Comparison of ENCODE assay signal across 8 cellular contexts in genomic region chr3:34683851-34684250, GRCh38.
DNase-seq lines count a peak whose midpoint lies in the region; ATAC-seq and TF ChIP-seq lines count a peak whose summit lies in the region.

No MANE protein-coding gene starts in this region.

- no peaks in the 10 kb centered on the region for H3K27me3 Mint-ChIP-seq in activated CD8-positive, alpha-beta memory T cell treated with anti-CD3 and anti-CD28 coated beads, Interleukin-2, amount 10 ng/mL, durations not matched to agents 7 days and 5 days
- no peaks in the 10 kb centered on the region for H3K27me3 Mint-ChIP-seq in nephron (ENCODE audit: low read depth)

- peaks cover 8% of the 10 kb centered on the region for H3K9me3 Mint-ChIP-seq in activated CD8-positive, alpha-beta memory T cell treated with anti-CD3 and anti-CD28 coated beads, Interleukin-2, amount 10 ng/mL, durations not matched to agents 7 days and 5 days (ENCODE audit: low read depth)
- peaks cover 10% of the 10 kb centered on the region for H3K9me3 Mint-ChIP-seq in nephron

- H3K4me3 Mint-ChIP-seq in activated CD8-positive, alpha-beta memory T cell treated with anti-CD3 and anti-CD28 coated beads, Interleukin-2, amount 10 ng/mL, durations not matched to agents 7 days and 5 days, result no peak overlapping the region
- H3K4me3 Mint-ChIP-seq in nephron, result no peak overlapping the region

- TF ChIP-seq CTCF in fibroblast of mammary gland (conservative IDR thresholded peaks at IDR 0.05; ENCODE audit: control insufficient read depth, insufficient read depth, low read depth, low read length) (peak; percentile 46), nephron (IDR thresholded peaks at IDR 0.05; ENCODE audit: unreplicated experiment in 3 of 3) (peak; percentile 53 to 74 (median 63))

- no peak overlapping the region for H3K4me3 ChIP-seq in fibroblast of mammary gland (ENCODE audit: control insufficient read depth, low read depth, low read length)

- peak; percentile 41 for DNase-seq in activated CD8-positive, alpha-beta memory T cell treated with anti-CD3 and anti-CD28 coated beads, Interleukin-2, amount 10 ng/mL, durations not matched to agents 7 days and 5 days
- DNase-seq in activated CD8-positive, alpha-beta memory T cell treated with anti-CD3 and anti-CD28 coated beads for 24 hours, result no peak
- DNase-seq in M059J (ENCODE audit: low read depth) (peak; percentile 9), UCSD-AML1 (lab: John Stamatoyannopoulos, UW; ENCODE audit: unreplicated experiment) (peak; percentile 64), fibroblast of mammary gland (ENCODE audit: low read depth) (peak; percentile 40)

- H3K4me1 Mint-ChIP-seq in activated CD8-positive, alpha-beta memory T cell treated with anti-CD3 and anti-CD28 coated beads, Interleukin-2, amount 10 ng/mL, durations not matched to agents 7 days and 5 days, result no peaks in the 10 kb centered on the region
- peaks cover 3% of the 10 kb centered on the region for H3K4me1 Mint-ChIP-seq in nephron

- ATAC-seq in activated CD8-positive, alpha-beta memory T cell treated with anti-CD3 and anti-CD28 coated beads, Interleukin-2, amount 10 ng/mL, durations not matched to agents 7 days and 5 days, result no peak
- ATAC-seq in GM21360 (IDR thresholded peaks at IDR 0.05; ENCODE audit: unreplicated experiment) (no peak), HG03108 (IDR thresholded peaks at IDR 0.05; ENCODE audit: unreplicated experiment) (no peak)

- CTCF ChIA-PET in activated CD8-positive, alpha-beta memory T cell treated with anti-CD3 and anti-CD28 coated beads, Interleukin-2, amount 10 ng/mL, durations not matched to agents 7 days and 5 days (lab: Charles Lee), result interaction anchor here (1.4 to 1.8 kb wide), 2 partner anchors 423 to 801 kb away, joined by 5 to 6 read pairs; no protein-coding TSS in a partner anchor

- no peaks in the 10 kb centered on the region for H3K36me3 Mint-ChIP-seq in activated CD8-positive, alpha-beta memory T cell treated with anti-CD3 and anti-CD28 coated beads, Interleukin-2, amount 10 ng/mL, durations not matched to agents 7 days and 5 days
- H3K36me3 Mint-ChIP-seq in nephron (ENCODE audit: low read depth), result peaks cover 3% of the 10 kb centered on the region

- no peak overlapping the region for H3K27ac Mint-ChIP-seq in activated CD8-positive, alpha-beta memory T cell treated with anti-CD3 and anti-CD28 coated beads, Interleukin-2, amount 10 ng/mL, durations not matched to agents 7 days and 5 days
- H3K27ac Mint-ChIP-seq in nephron, result peak overlapping the region in 1 of 3 experiments; percentile 7
